In the genomic region with DNA sequence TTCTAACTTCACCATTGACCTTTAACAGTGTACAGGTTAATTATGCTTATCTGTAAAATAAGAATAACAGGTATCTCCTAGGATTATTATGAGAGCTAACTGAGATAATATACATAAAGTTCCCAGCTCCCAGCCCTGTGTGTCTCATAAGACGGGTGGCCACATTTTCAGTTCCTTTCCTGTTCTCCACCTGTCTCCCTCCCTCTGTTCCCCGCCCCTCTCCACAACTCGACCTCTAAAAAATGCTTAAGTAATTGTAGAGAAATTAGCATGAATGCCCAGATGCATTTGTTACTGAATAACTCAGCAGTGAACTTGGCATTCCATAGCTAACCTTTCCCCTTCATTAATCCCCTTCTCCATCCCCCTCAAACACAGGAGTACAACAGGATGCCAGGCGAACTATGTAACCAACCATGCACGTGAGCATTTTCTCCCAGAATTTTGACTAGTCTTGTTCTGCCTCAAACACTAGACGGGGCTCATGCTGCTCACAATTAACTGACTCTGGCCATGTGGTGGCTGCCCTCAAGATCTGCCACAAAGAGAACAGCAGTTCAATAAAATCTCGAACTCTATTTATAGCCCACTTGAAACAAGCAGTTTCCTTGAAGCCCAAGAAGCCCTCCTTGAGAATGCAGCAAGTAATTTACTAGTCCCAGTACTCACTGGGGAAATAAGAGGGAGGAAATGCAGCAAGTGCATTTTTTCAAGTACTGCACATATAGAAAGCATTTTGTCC, we compare ENCODE assay signal across 8 cellular contexts.
A peak's percentile ranks its signal among the peaks of the same experiment; 100 is the strongest.
DNase-seq lines count a peak whose midpoint lies in the region; ATAC-seq and TF ChIP-seq lines count a peak whose summit lies in the region.

No MANE protein-coding gene starts in this region.

- H3K4me3 ChIP-seq in HEK293 (ENCODE audit: low read depth, low read length): no peak overlapping the region
- no peak overlapping the region for H3K4me3 ChIP-seq in parathyroid adenoma (ENCODE audit: low read depth, low read length)

- ATAC-seq in HG03095 (IDR thresholded peaks at IDR 0.05; ENCODE audit: unreplicated experiment): no peak

- no peaks in the 10 kb centered on the region for H3K9me3 Mint-ChIP-seq in activated CD4-positive, alpha-beta memory T cell treated with anti-CD3 and anti-CD28 coated beads, Interleukin-2, amount 10 ng/mL, durations not matched to agents 7 days and 5 days

- H3K36me3 ChIP-seq in HEK293 (ENCODE audit: control insufficient read depth in 2 of 2, insufficient read depth in 1 of 2, low read length in 2 of 2) (no peaks in the 10 kb centered on the region), parathyroid adenoma (ENCODE audit: control insufficient read depth, insufficient read depth, low read length) (no peaks in the 10 kb centered on the region)

- no peaks in the 10 kb centered on the region for H3K79me2 ChIP-seq in parathyroid adenoma

- no peaks in the 10 kb centered on the region for H3K9me3 ChIP-seq in HEK293 (ENCODE audit: control insufficient read depth, insufficient read depth, low read depth, low read length)
- H3K9me3 ChIP-seq in parathyroid adenoma (ENCODE audit: control insufficient read depth, low read length): no peaks in the 10 kb centered on the region

- peak overlapping the region; percentile 44 for H2AFZ ChIP-seq in parathyroid adenoma

- no peak overlapping the region for H3K27ac Mint-ChIP-seq in activated CD4-positive, alpha-beta memory T cell treated with anti-CD3 and anti-CD28 coated beads, Interleukin-2, amount 10 ng/mL, durations not matched to agents 7 days and 5 days

- no peak overlapping the region for H3K4me3 Mint-ChIP-seq in activated CD4-positive, alpha-beta memory T cell treated with anti-CD3 and anti-CD28 coated beads, Interleukin-2, amount 10 ng/mL, durations not matched to agents 7 days and 5 days

- H3K27ac ChIP-seq in HEK293 (ENCODE audit: extremely low read depth, low read depth, low read length) (no peak overlapping the region; the same call in 1 of the 2 replicates), parathyroid adenoma (no peak overlapping the region)

- in situ Hi-C loops in Caki2 (cut with HindIII; ENCODE audit: low pct_unique_long_range_greater_than_20kb, low sequenced_read_pairs): no loop called here

- no peak overlapping the region for H3K4me2 ChIP-seq in parathyroid adenoma (ENCODE audit: low read length)

- H3K4me1 ChIP-seq in HEK293 (ENCODE audit: control insufficient read depth, insufficient read depth, low read length) (peaks cover 7% of the 10 kb centered on the region; the same call in 1 of the 2 replicates), parathyroid adenoma (no peaks in the 10 kb centered on the region)

- no peaks in the 10 kb centered on the region for H3K36me3 Mint-ChIP-seq in activated CD4-positive, alpha-beta memory T cell treated with anti-CD3 and anti-CD28 coated beads, Interleukin-2, amount 10 ng/mL, durations not matched to agents 7 days and 5 days (ENCODE audit: low read depth)

- no peaks in the 10 kb centered on the region for H3K27me3 Mint-ChIP-seq in activated CD4-positive, alpha-beta memory T cell treated with anti-CD3 and anti-CD28 coated beads, Interleukin-2, amount 10 ng/mL, durations not matched to agents 7 days and 5 days

- POLR2A ChIA-PET in HEK293 (lab: Yijun Ruan, JAX): no interaction called here
- POLR2A ChIA-PET in activated CD4-positive, alpha-beta memory T cell treated with anti-CD3 and anti-CD28 coated beads, Interleukin-2, amount 10 ng/mL, durations not matched to agents 7 days and 5 days (lab: Charles Lee): no interaction called here

- no peak for TF ChIP-seq CTCF in HEK293 (tag by site-specific recombination; IDR thresholded peaks at IDR 0.05)
- TF ChIP-seq CTCF in parathyroid adenoma (IDR thresholded peaks at IDR 0.05): no peak

- peak; percentile 97 for DNase-seq in Caki2 (ENCODE audit: low read depth)
- peak; percentile 16 for DNase-seq in NCI-H510A treated with DMSO at 0.1 percent for 48 hours (lab: John Stamatoyannopoulos, UW)
- peak; percentile 73 for DNase-seq in fibroblast of peridontal ligament (ENCODE audit: extremely low read depth)
- DNase-seq in T-helper 1 cell: no peak
- DNase-seq in activated CD4-positive, alpha-beta memory T cell treated with anti-CD3 and anti-CD28 coated beads, Interleukin-2, amount 10 ng/mL, durations not matched to agents 7 days and 5 days: no peak

- no peaks in the 10 kb centered on the region for H3K4me1 Mint-ChIP-seq in activated CD4-positive, alpha-beta memory T cell treated with anti-CD3 and anti-CD28 coated beads, Interleukin-2, amount 10 ng/mL, durations not matched to agents 7 days and 5 days

- CTCF ChIA-PET in HEK293 (lab: Yijun Ruan, JAX): interaction anchor here (0.6 to 1.0 kb wide), 3 partner anchors 107 to 351 kb away, joined by 3 read pairs; no protein-coding TSS in a partner anchor
- CTCF ChIA-PET in activated CD4-positive, alpha-beta memory T cell treated with anti-CD3 and anti-CD28 coated beads, Interleukin-2, amount 10 ng/mL, durations not matched to agents 7 days and 5 days (lab: Charles Lee): no interaction called here

- no peaks in the 10 kb centered on the region for H3K27me3 ChIP-seq in parathyroid adenoma (ENCODE audit: control insufficient read depth, insufficient read depth, low read length)

- H3K9ac ChIP-seq in parathyroid adenoma: no peak overlapping the region

TF ChIP-seq in HEK293, 187 proteins besides CTCF, POLR2A, EP300 and RAD21:
- TF ChIP-seq, protein P1, sequence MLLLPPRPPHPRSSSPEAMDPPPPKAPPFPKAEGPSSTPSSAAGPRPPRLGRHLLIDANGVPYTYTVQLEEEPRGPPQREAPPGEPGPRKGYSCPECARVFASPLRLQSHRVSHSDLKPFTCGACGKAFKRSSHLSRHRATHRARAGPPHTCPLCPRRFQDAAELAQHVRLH (tag by site-specific recombination; IDR thresholded peaks at IDR 0.05): no peak
- TF ChIP-seq FEZF1 (tag by site-specific recombination; IDR thresholded peaks at IDR 0.05): peak; percentile 88
- peak; percentile 67; the same call in 1 of the 2 replicates for TF ChIP-seq ZSCAN30 (tag by site-specific recombination; IDR thresholded peaks at IDR 0.05)
- peak; percentile 58; the same call in 1 of the 2 replicates for TF ChIP-seq TRIM28 (IDR thresholded peaks at IDR 0.05; ENCODE audit: borderline replicate concordance, low read length)
- no peak for TF ChIP-seq ZFHX2 (tag by site-specific recombination; conservative IDR thresholded peaks at IDR 0.05)
- TF ChIP-seq, protein P2, sequence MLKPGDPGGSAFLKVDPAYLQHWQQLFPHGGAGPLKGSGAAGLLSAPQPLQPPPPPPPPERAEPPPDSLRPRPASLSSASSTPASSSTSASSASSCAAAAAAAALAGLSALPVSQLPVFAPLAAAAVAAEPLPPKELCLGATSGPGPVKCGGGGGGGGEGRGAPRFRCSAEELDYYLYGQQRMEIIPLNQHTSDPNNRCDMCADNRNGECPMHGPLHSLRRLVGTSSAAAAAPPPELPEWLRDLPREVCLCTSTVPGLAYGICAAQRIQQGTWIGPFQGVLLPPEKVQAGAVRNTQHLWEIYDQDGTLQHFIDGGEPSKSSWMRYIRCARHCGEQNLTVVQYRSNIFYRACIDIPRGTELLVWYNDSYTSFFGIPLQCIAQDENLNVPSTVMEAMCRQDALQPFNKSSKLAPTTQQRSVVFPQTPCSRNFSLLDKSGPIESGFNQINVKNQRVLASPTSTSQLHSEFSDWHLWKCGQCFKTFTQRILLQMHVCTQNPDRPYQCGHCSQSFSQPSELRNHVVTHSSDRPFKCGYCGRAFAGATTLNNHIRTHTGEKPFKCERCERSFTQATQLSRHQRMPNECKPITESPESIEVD (tag by site-specific recombination; IDR thresholded peaks at IDR 0.05): peak; percentile 73
- peak; percentile 88 for TF ChIP-seq ZNF335 (tag by site-specific recombination; conservative IDR thresholded peaks at IDR 0.05)
- TF ChIP-seq SP7 (tag by site-specific recombination; IDR thresholded peaks at IDR 0.05): 0 out of 2 replicates have a peak, but pooled peaks have one; percentile 10
- TF ChIP-seq ZEB2 (tag by site-specific recombination; IDR thresholded peaks at IDR 0.05): no peak
- TF ChIP-seq ZBTB17 (tag by site-specific recombination; IDR thresholded peaks at IDR 0.05): 0 out of 2 replicates have a peak, but pooled peaks have one; percentile 29
- TF ChIP-seq ZNF239 (tag by site-specific recombination; IDR thresholded peaks at IDR 0.05): no peak
- 0 out of 2 replicates have a peak, but pooled peaks have one; percentile 17 for TF ChIP-seq ZNF600 (tag by site-specific recombination; IDR thresholded peaks at IDR 0.05)
- no peak for TF ChIP-seq ZNF596 (tag by site-specific recombination; IDR thresholded peaks at IDR 0.05)
- TF ChIP-seq MZF1 (tag by site-specific recombination; IDR thresholded peaks at IDR 0.05; ENCODE audit: borderline replicate concordance): peak; percentile 86; the same call in 1 of the 2 replicates
- TF ChIP-seq, protein P3, sequence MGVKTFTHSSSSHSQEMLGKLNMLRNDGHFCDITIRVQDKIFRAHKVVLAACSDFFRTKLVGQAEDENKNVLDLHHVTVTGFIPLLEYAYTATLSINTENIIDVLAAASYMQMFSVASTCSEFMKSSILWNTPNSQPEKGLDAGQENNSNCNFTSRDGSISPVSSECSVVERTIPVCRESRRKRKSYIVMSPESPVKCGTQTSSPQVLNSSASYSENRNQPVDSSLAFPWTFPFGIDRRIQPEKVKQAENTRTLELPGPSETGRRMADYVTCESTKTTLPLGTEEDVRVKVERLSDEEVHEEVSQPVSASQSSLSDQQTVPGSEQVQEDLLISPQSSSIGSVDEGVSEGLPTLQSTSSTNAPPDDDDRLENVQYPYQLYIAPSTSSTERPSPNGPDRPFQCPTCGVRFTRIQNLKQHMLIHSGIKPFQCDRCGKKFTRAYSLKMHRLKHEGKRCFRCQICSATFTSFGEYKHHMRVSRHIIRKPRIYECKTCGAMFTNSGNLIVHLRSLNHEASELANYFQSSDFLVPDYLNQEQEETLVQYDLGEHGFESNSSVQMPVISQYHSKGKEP (tag by site-specific recombination; IDR thresholded peaks at IDR 0.05): peak; percentile 95
- 0 out of 2 replicates have a peak, but pooled peaks have one; percentile 20 for TF ChIP-seq ZNF366 (tag by site-specific recombination; conservative IDR thresholded peaks at IDR 0.05)
TF ChIP-seq in HEK293: peak in this region for 11.

Comparison
In these comparisons a context has a peak if more than half of its experiments do, and no peak if none do; other contexts are left out.
1. DNase-seq: peak in Caki2 (single experiment), NCI-H510A treated with DMSO at 0.1 percent for 48 hours (single experiment) and fibroblast of peridontal ligament (single experiment); none in T-helper 1 cell (0 of 5) and activated CD4-positive, alpha-beta memory T cell treated with anti-CD3 and anti-CD28 coated beads, Interleukin-2, amount 10 ng/mL, durations not matched to agents 7 days and 5 days (single experiment).